In the genomic region with DNA sequence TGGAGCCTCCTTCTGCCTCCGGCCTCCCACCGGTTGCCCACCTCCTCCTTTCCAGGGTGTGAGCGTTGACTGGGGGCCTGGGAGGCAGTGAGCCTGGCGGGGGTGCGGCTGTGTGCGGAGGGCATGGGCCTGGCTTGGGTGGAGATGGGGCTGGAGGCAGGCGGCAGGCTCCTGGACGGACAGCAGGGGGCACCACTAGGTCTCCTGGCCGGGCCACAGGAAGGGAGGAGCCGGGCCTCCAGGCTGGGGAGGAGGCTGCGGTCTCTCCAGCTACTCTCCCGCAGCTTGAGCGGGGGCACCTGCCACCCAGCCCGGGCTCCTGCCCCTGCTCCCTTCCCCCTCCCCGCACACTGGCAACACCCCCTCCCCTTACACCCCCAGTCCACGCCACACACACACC, we compare ENCODE assay signal across 10 cellular contexts. TPM values are rescaled to one million over a fixed set of nuclear protein-coding genes. Genes with fewer than 3 reads are reported as not detected.
DNase-seq lines count a peak whose midpoint lies in the region; ATAC-seq, FAIRE-seq and TF ChIP-seq lines count a peak whose summit lies in the region.
"Not testable (repeated sequence)": the region's sequence is repeated elsewhere in the genome, so short reads cannot be mapped to it uniquely, and the experiment has no call there.
"Had no signal": no experiment of that assay in that cellular context is flagged by ENCODE, and none has a peak within 500 bp of the region (broad histone marks: within the 10 kb centered on the region; RNA-seq: fewer than 3 reads in every experiment).

No MANE protein-coding gene starts in this region.

- POLR2A ChIA-PET in GM10248 (lab: Yijun Ruan, JAX); GM12878 (lab: Charles Lee); naive thymus-derived CD4-positive, alpha-beta T cell (lab: Charles Lee): not testable (repeated sequence)

- peak; percentile 19 for TF ChIP-seq CTCF in GM10248 (IDR thresholded peaks at IDR 0.05; ENCODE audit: control extremely low read depth, extremely low read depth, low read depth, missing control alignments)
- not testable (repeated sequence) for TF ChIP-seq CTCF in GM12878 (IDR thresholded peaks at IDR 0.05 in 2 of 3, conservative IDR thresholded peaks at IDR 0.05 in 1 of 3; ENCODE audit: control insufficient read depth in 2 of 3, extremely low read depth in 1 of 3, insufficient read depth in 1 of 3, low read depth in 3 of 3, low read length in 3 of 3); transverse colon (IDR thresholded peaks at IDR 0.05)

- SMC1A ChIA-PET in GM12878 (lab: Charles Lee; ENCODE audit: uncharacterized antibody, unreplicated experiment), result not testable (repeated sequence)

- not testable (repeated sequence) for H3K4me3 ChIP-seq in GM12878; naive thymus-derived CD4-positive, alpha-beta T cell (ENCODE audit: low read length); transverse colon

- H3K9me3 ChIP-seq in GM12878 (replicated peaks; ENCODE audit: control insufficient read depth, insufficient read depth, low read length); naive thymus-derived CD4-positive, alpha-beta T cell (ENCODE audit: control insufficient read depth in 2 of 3, low read length in 3 of 3); transverse colon: not testable (repeated sequence)

- H3K9ac ChIP-seq in GM12878 (ENCODE audit: control insufficient read depth, insufficient read depth, low read length), result not testable (repeated sequence)

- not testable (repeated sequence) for H2AFZ ChIP-seq in GM12878 (ENCODE audit: control insufficient read depth, low read depth, low read length)

- H3K27ac ChIP-seq in GM12878 (ENCODE audit: control insufficient read depth, insufficient read depth); naive thymus-derived CD4-positive, alpha-beta T cell (ENCODE audit: low read depth, low read length); transverse colon: not testable (repeated sequence)

- not testable (repeated sequence) for H3K27me3 ChIP-seq in GM12878 (replicated peaks in 1 of 2; ENCODE audit: control insufficient read depth in 2 of 2, insufficient read depth in 2 of 2, low read length in 1 of 2); naive thymus-derived CD4-positive, alpha-beta T cell (ENCODE audit: control insufficient read depth in 2 of 2, insufficient read depth in 2 of 2, low read length in 2 of 2); transverse colon

- H3K9me3 Mint-ChIP-seq in naive thymus-derived CD4-positive, alpha-beta T cell, result not testable (repeated sequence)

- TF ChIP-seq POLR2A in GM12878 (IDR thresholded peaks at IDR 0.05; ENCODE audit: low read depth, low read length); transverse colon (IDR thresholded peaks at IDR 0.05): not testable (repeated sequence)

- not testable (repeated sequence) for BruUV-seq in GM12878 (replicated peaks; lab: Mats Ljungman, UMichigan)

- CTCF ChIA-PET in GM10248 (lab: Yijun Ruan, JAX); GM12878 (lab: Yijun Ruan, JAX); naive thymus-derived CD4-positive, alpha-beta T cell (lab: Charles Lee): not testable (repeated sequence)

- not testable (repeated sequence) for H3K4me2 ChIP-seq in GM12878 (ENCODE audit: control insufficient read depth, insufficient read depth)

- H3K27me3 Mint-ChIP-seq in naive thymus-derived CD4-positive, alpha-beta T cell, result not testable (repeated sequence)

- peak; percentile 65 for FAIRE-seq in GM12878 (lab: Jason Lieb, UNC)

- not testable (repeated sequence) for TF ChIP-seq RAD21 in GM12878 (IDR thresholded peaks at IDR 0.05; ENCODE audit: insufficient read depth, low read depth, low read length)

- H3K4me1 Mint-ChIP-seq in naive thymus-derived CD4-positive, alpha-beta T cell, result not testable (repeated sequence)

- ATAC-seq in GM12878 (peak; percentile 50), left ventricle myocardium superior (peak; percentile 44)
- ATAC-seq in naive thymus-derived CD4-positive, alpha-beta T cell, result peak; percentile 80

- no CpG with 5 or more reads among the region's 16 CpGs for WGBS in GM12878 (ENCODE audit: insufficient coverage, insufficient replicate concordance, low lambda C conversion rate, missing lambda C conversion rate)
- WGBS in transverse colon (ENCODE audit: low coverage in 1 of 2), 2 donors, result no CpG with 5 or more reads among the region's 16 CpGs

- H3K27ac Mint-ChIP-seq in naive thymus-derived CD4-positive, alpha-beta T cell, result not testable (repeated sequence)

- H4K20me1 ChIP-seq in GM12878 (ENCODE audit: control insufficient read depth, insufficient read depth), result not testable (repeated sequence)

- not testable (repeated sequence) for H3K4me3 Mint-ChIP-seq in naive thymus-derived CD4-positive, alpha-beta T cell

- intact Hi-C loops in GM12878 (cut with micrococcal nuclease; ENCODE audit: unreplicated experiment); left ventricle myocardium superior (cut with micrococcal nuclease); naive thymus-derived CD4-positive, alpha-beta T cell (cut with micrococcal nuclease); transverse colon (cut with DNase I; ENCODE audit: low total_unique reads): not testable (repeated sequence)

- H3K36me3 Mint-ChIP-seq in naive thymus-derived CD4-positive, alpha-beta T cell, result not testable (repeated sequence)

- RAD21 ChIA-PET in GM12878 (lab: Charles Lee; ENCODE audit: unreplicated experiment), result not testable (repeated sequence)

- DNase-seq in GM10248 (ENCODE audit: extremely low spot score); GM12878 (ENCODE audit: low read depth, low spot score): not testable (repeated sequence)
- DNase-seq in T-helper 1 cell (peak in 3 of 5 donors; percentile 17 to 42 (median 28)), activated T-cell treated with anti-CD3 and anti-CD28 coated beads for 1 hour (ENCODE audit: low read depth) (peak; percentile 38), left ventricle myocardium superior (peak; percentile 30), transverse colon (peak; percentile 12)
- peak in 3 of 9 donors; percentile 44 to 56 (median 53) for DNase-seq in naive thymus-derived CD4-positive, alpha-beta T cell
- DNase-seq in stimulated activated CD4-positive, alpha-beta T cell treated with anti-CD3 and anti-CD28 coated beads, Interleukin-4, amount 100 ng/mL, for 4 hours, result peak; percentile 31 to 46

- in situ Hi-C loops in GM12878 (cut with MboI); transverse colon (cut with MboI; ENCODE audit: low pct_ligation_motif_present in 1 of 4, low pct_unique_long_range_greater_than_20kb in 1 of 4, low sequenced_read_pairs in 3 of 4): not testable (repeated sequence)

- not testable (repeated sequence) for H3K36me3 ChIP-seq in GM12878 (ENCODE audit: control insufficient read depth in 2 of 2, insufficient read depth in 2 of 2, low read length in 1 of 2); naive thymus-derived CD4-positive, alpha-beta T cell (ENCODE audit: control insufficient read depth in 2 of 3, insufficient read depth in 3 of 3, low read length in 3 of 3); transverse colon

- TF ChIP-seq EP300 in GM12878 (IDR thresholded peaks at IDR 0.05; ENCODE audit: borderline replicate concordance in 1 of 2, control insufficient read depth in 1 of 2, low read depth in 2 of 2, low read length in 2 of 2); transverse colon (IDR thresholded peaks at IDR 0.05; ENCODE audit: low read depth): not testable (repeated sequence)

- H3K79me2 ChIP-seq in GM12878 (ENCODE audit: control insufficient read depth, insufficient read depth, low read length), result not testable (repeated sequence)

- not testable (repeated sequence) for H3K4me1 ChIP-seq in GM12878 (ENCODE audit: control insufficient read depth, insufficient read depth, low read length); naive thymus-derived CD4-positive, alpha-beta T cell (ENCODE audit: control insufficient read depth in 2 of 2, insufficient read depth in 2 of 2, low read length in 2 of 2); transverse colon

RNA-seq across cellular contexts. Expression of gene GOLGA8K, which starts 38.1 kb away (rescaled TPM):
- total RNA-seq in GM12878 (2013; cell fraction: nucleolus; rRNA removed), result 0.29 and 0.49 TPM in 2 replicates
- total RNA-seq in GM12878 (2014; rRNA removed) (not detected in 2 replicates), GM12878 (2014; rRNA removed; fragmentation: Illumina TruSeq; extraction: Trizol) (not detected in 2 replicates), GM12878 (2021) (not detected in 2 replicates), left ventricle myocardium superior (0.74 TPM), transverse colon (under 1 TPM in 1 of 4 donors, not detected in 3; 0.64 TPM)
- polyA plus RNA-seq in GM12878 (2011; ENCODE audit: low read depth), result not detected
- polyA plus RNA-seq in GM12878 (2011; rRNA removed) (0.14 TPM in 1 of 2 replicates, not detected in the other), GM12878 (2014; fragmentation: Illumina TruSeq; extraction: Trizol) (not detected in 2 replicates), GM12878 (2014; fragmentation: Nextera tagmentation; extraction: Ambion mirVana) (not detected), GM12878 (2014; rRNA removed) (0.15 TPM in 1 of 2 replicates, not detected in the other), GM12878 (2016; fragmentation: Nextera tagmentation; extraction: Ambion mirVana) (not detected)
- not detected in 2 replicates for polyA plus RNA-seq in GM12878 (2011; cell fraction: cytosol; rRNA removed)
- polyA plus RNA-seq in GM12878 (2011; cell fraction: nucleus; rRNA removed), result 0.49 and 0.70 TPM in 2 replicates
- 0.13 TPM in 1 of 2 replicates, not detected in the other for polyA plus RNA-seq in GM12878 (2012)
- 0.26 and 0.44 TPM in 2 replicates for polyA minus RNA-seq in GM12878 (2011; rRNA and poly(A)+ RNA removed)
- polyA minus RNA-seq in GM12878 (2011; cell fraction: cytosol; rRNA and poly(A)+ RNA removed), result not detected in 2 replicates
- polyA minus RNA-seq in GM12878 (2011; cell fraction: nucleus; rRNA and poly(A)+ RNA removed), result 0.24 TPM in 1 of 2 replicates, not detected in the other
- 1 to 10 TPM in 3 of 5 experiments, under 1 TPM in 2; 0.36 to 1.5 (median 1.2) TPM for total RNA-seq in naive thymus-derived CD4-positive, alpha-beta T cell
- not detected for polyA plus RNA-seq in naive thymus-derived CD4-positive, alpha-beta T cell
- total RNA-seq: G401, Right ventricle myocardium inferior had no signal
